Comparison of ENCODE assay signal across 14 cellular contexts in the genomic region with DNA sequence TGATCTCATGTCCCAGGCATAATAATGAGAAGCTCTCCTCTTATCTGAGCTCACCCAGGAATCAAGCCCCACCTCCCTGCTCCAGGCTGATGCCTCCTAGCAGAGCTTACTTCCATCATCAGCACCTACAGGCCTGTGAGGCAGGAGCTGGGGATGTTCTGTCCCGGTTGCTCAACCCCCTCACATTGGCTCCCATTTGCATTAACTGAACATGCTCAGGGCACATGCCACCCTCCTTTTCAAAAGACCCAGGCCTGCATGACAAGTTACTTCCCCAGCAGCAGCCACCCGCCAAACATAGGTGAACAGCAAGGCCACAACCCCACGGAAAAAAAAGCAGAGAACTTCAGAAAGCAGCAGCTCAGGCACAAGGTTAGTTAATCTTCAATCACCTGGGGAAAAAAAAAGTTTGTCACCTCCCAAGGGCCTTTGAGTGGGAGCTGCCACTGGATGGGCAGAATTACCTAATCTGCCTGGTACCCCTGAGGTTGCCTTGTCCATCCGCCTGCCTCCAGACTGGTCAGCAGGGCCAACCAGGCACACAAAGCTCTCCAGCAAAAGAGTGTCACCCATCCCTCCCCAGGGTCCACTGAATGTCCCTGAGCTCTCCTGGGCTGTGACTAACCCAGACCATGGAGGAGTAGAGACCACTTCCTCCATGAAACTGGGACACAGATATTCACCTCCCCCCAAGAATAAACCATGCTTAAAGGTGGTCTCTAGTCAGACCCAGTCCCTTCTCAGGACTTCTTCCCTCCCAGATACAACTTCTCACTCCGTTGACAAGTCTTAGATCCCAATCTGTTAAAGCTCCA. TPM values are rescaled to one million over a fixed set of nuclear protein-coding genes. Genes with fewer than 3 reads are reported as not detected.
A peak's percentile ranks its signal among the peaks of the same experiment; 100 is the strongest.
DNase-seq lines count a peak whose midpoint lies in the region; ATAC-seq, FAIRE-seq and TF ChIP-seq lines count a peak whose summit lies in the region.
"Had no signal": no experiment of that assay in that cellular context is flagged by ENCODE, and none has a peak within 500 bp of the region (broad histone marks: within the 10 kb centered on the region; RNA-seq: fewer than 3 reads in every experiment).

No MANE protein-coding gene starts in this region.

- TF ChIP-seq POLR2A in GM12891 (IDR thresholded peaks at IDR 0.05; ENCODE audit: low read depth, low read length): no peak
- no peak for TF ChIP-seq POLR2A in sigmoid colon (IDR thresholded peaks at IDR 0.05)

- peak overlapping the region; percentile 48 to 94 (median 91) for H3K4me3 Mint-ChIP-seq in brain
- H3K4me3 Mint-ChIP-seq: B cell had no signal

- FAIRE-seq in GM12891 (lab: Jason Lieb, UNC): peak; percentile 62

- no peaks in the 10 kb centered on the region for H3K79me2 ChIP-seq in Loucy (ENCODE audit: insufficient read depth, low read length)

- H3F3A ChIP-seq in Loucy (ENCODE audit: low read depth): no peaks in the 10 kb centered on the region

- in situ Hi-C loops in KBM-7 (cut with MboI; ENCODE audit: low pct_unique_long_range_greater_than_20kb, low sequenced_read_pairs): no loop called here

- intact Hi-C loops in sigmoid colon (cut with DNase I): no loop called here

- TF ChIP-seq CTCF in Loucy (conservative IDR thresholded peaks at IDR 0.05; ENCODE audit: low read length) (no peak), brain (conservative IDR thresholded peaks at IDR 0.05) (no peak), sigmoid colon (IDR thresholded peaks at IDR 0.05) (no peak)

- ATAC-seq in GM19035 (IDR thresholded peaks at IDR 0.05; ENCODE audit: unreplicated experiment): no peak
- ATAC-seq: left lung had no signal

- H3K27me3 ChIP-seq in Loucy (ENCODE audit: insufficient read depth, low read length, poor library complexity, severe bottlenecking): no peaks in the 10 kb centered on the region
- H3K27me3 ChIP-seq in sigmoid colon: peaks cover 0 to 25% (median 18%) of the 10 kb centered on the region in 3 donors

- TF ChIP-seq EP300 in sigmoid colon (IDR thresholded peaks at IDR 0.05): no peak

- H3K4me1 ChIP-seq in Loucy (ENCODE audit: insufficient read depth, low read length, poor library complexity, severe bottlenecking) (peaks cover 31% of the 10 kb centered on the region), sigmoid colon (peaks cover 0 to 39% (median 27%) of the 10 kb centered on the region in 4 donors)

- H2AFZ ChIP-seq in Loucy (ENCODE audit: low read length): no peak overlapping the region

- DNase-seq in GM12891 (ENCODE audit: insufficient read length, low spot score) (no peak), sigmoid colon (no peak), AG08395 (ENCODE audit: low spot score) (no peak), KBM-7 (no peak)
- DNase-seq: activated CD4-positive, alpha-beta T cell treated with anti-CD3 and anti-CD28 coated beads for 4 hours; DMS 273 treated with DMSO at 0.1 percent for 48 hours; left lung; NCI-H1417 treated with DMSO at 0.1 percent for 48 hours; T-helper 9 cell had no signal

- WGBS in sigmoid colon, 2 donors: 65 to 67% methylated on average over 5 of the region's 5 CpGs

- peak overlapping the region; percentile 22 for H3K9ac ChIP-seq in Loucy (ENCODE audit: low read depth, low read length, poor library complexity, severe bottlenecking)

- H3K36me3 Mint-ChIP-seq in brain: no peaks in the 10 kb centered on the region

- H3K9me3 ChIP-seq in Loucy (ENCODE audit: insufficient read depth, low read depth, low read length) (no peaks in the 10 kb centered on the region), sigmoid colon (no peaks in the 10 kb centered on the region)
- H3K9me3 ChIP-seq: left lung, SJSA1 had no signal

- no peaks in the 10 kb centered on the region for H3K9me3 Mint-ChIP-seq in brain

- peak overlapping the region; percentile 13 to 99 (median 94) for H3K27ac Mint-ChIP-seq in brain
- H3K27ac Mint-ChIP-seq: B cell had no signal

- H4K20me1 ChIP-seq in Loucy (ENCODE audit: insufficient read depth, low read length, poor library complexity, severe bottlenecking): no peaks in the 10 kb centered on the region

- H3K27ac ChIP-seq in sigmoid colon: peak overlapping the region in 3 of 4 donors; percentile 11 to 52 (median 22)
- H3K27ac ChIP-seq: left lung, SJSA1 had no signal

- no peaks in the 10 kb centered on the region for H3K9me2 ChIP-seq in Loucy (replicated peaks; ENCODE audit: low read depth, low read length)

- no peak overlapping the region for H3K4me3 ChIP-seq in Loucy (ENCODE audit: low read length, poor library complexity, severe bottlenecking)
- H3K4me3 ChIP-seq in sigmoid colon: peak overlapping the region in 3 of 4 donors; percentile 40 to 50 (median 50)
- H3K4me3 ChIP-seq: left lung, SJSA1 had no signal

- H3K4me2 ChIP-seq in Loucy (ENCODE audit: low read depth, low read length, poor library complexity, severe bottlenecking): no peak overlapping the region

- peaks cover 95% of the 10 kb centered on the region for H3K4me1 Mint-ChIP-seq in brain

- H3K27me3 Mint-ChIP-seq in brain: peaks cover 30% of the 10 kb centered on the region

- H3K36me3 ChIP-seq in Loucy (ENCODE audit: insufficient read depth, low read length) (no peaks in the 10 kb centered on the region), sigmoid colon (no peaks in the 10 kb centered on the region)
- H3K36me3 ChIP-seq: left lung, SJSA1 had no signal

TF ChIP-seq in GM12891, 5 proteins besides CTCF, POLR2A, EP300 and RAD21:
- peak; percentile 63 for TF ChIP-seq SPI1 (IDR thresholded peaks at IDR 0.05; ENCODE audit: low read depth, low read length)
- no peak for TF ChIP-seq TAF1 (IDR thresholded peaks at IDR 0.05; ENCODE audit: low read depth, low read length)
- no peak for TF ChIP-seq POLR2AphosphoS5 (IDR thresholded peaks at IDR 0.05; ENCODE audit: low read depth, low read length)
- no peak for TF ChIP-seq POU2F2 (IDR thresholded peaks at IDR 0.05; ENCODE audit: low read depth, low read length)
- no peak for TF ChIP-seq PAX5 (IDR thresholded peaks at IDR 0.05; ENCODE audit: insufficient read depth, low read length, severe bottlenecking)

RNA-seq across cellular contexts. Expression of a gene that starts 4.4 kb away (rescaled TPM):
- 8.7 TPM for polyA plus RNA-seq in GM12891 (2012; ENCODE audit: low read depth, missing spikeins)
- 5.1 TPM for polyA plus RNA-seq in brain (ENCODE audit: insufficient read depth, low read depth, low replicate concordance)
- 10 to 100 TPM in 3 of 4 donors, 1 to 10 TPM in 1; 9.4 to 27.7 (median 17.7) TPM for total RNA-seq in sigmoid colon
- polyA plus RNA-seq in sigmoid colon: 1 to 10 TPM in 1 of 3 donors, under 1 TPM in 2; 0.23 to 1.5 (median 0.60) TPM
- total RNA-seq: SJSA1 had no signal
